ENCODE assay signal across 18 cellular contexts in genomic region chr1:10690484-10690883, GRCh38.
DNase-seq lines count a peak whose midpoint lies in the region; ATAC-seq and TF ChIP-seq lines count a peak whose summit lies in the region.
"Had no signal": no experiment of that assay in that cellular context is flagged by ENCODE, and none has a peak within 500 bp of the region (broad histone marks: within the 10 kb centered on the region; RNA-seq: fewer than 3 reads in every experiment).

No MANE protein-coding gene starts in this region.

- H3F3A ChIP-seq in Loucy (ENCODE audit: low read depth) = no peaks in the 10 kb centered on the region

- H3K27ac ChIP-seq in BLaER1 treated with 17β-estradiol and CSF1 and Interleukin-3, amounts not matched to agents 10 nM and 100 nM = no peak overlapping the region; a peak in 1 of 22 replicates
- H3K27ac ChIP-seq in endodermal cell (ENCODE audit: low read depth, low read length) (no peak overlapping the region), rectal smooth muscle tissue (ENCODE audit: low read depth, low read length) (peak overlapping the region; percentile 87), thyroid gland (peak overlapping the region in 1 of 3 donors; percentile 20)

- peaks cover 0 to 16% (median 5%) of the 10 kb centered on the region in 11 experiments; a peak in 7 of 22 replicates for H4K20me1 ChIP-seq in BLaER1 treated with 17β-estradiol and CSF1 and Interleukin-3, amounts not matched to agents 10 nM and 100 nM
- H4K20me1 ChIP-seq in Loucy (ENCODE audit: insufficient read depth, low read length, poor library complexity, severe bottlenecking) = peaks cover 9% of the 10 kb centered on the region

- TF ChIP-seq CTCF in Loucy (conservative IDR thresholded peaks at IDR 0.05; ENCODE audit: low read length) (peak; percentile 44), endodermal cell (conservative IDR thresholded peaks at IDR 0.05) (peak; percentile 40), thyroid gland (IDR thresholded peaks at IDR 0.05) (no peak), nephron progenitor cell (IDR thresholded peaks at IDR 0.05) (no peak)

- H3K9me3 Mint-ChIP-seq in endodermal cell (no peaks in the 10 kb centered on the region), nephron progenitor cell (no peaks in the 10 kb centered on the region)
- H3K9me3 Mint-ChIP-seq: activated B cell treated with CpG ODN at 0.5 μM for 24 hours; activated naive CD4-positive, alpha-beta T cell treated with anti-CD3 and anti-CD28 coated beads, Interleukin-2, amount 50 U/mL, for 24 hours; activated T-cell treated with anti-CD3 and anti-CD28 coated beads, Interleukin-2, amount 50 U/mL, for 4 hours; memory B cell had no signal

- H2AFZ ChIP-seq in Loucy (ENCODE audit: low read length) = no peak overlapping the region

- intact Hi-C loops in thyroid gland (cut with DNase I) = loop anchor here (5.0 kb wide), 1 partner anchor 107 kb away; the partner anchor contains the start of gene CASZ1

- H3K4me2 ChIP-seq in BLaER1 treated with 17β-estradiol and CSF1 and Interleukin-3, amounts not matched to agents 10 nM and 100 nM = peak overlapping the region; percentile 82 to 98 (median 93); a peak in 19 of 22 replicates
- H3K4me2 ChIP-seq in Loucy (ENCODE audit: low read depth, low read length, poor library complexity, severe bottlenecking) = no peak overlapping the region

- H3K36me3 ChIP-seq in BLaER1 treated with 17β-estradiol and CSF1 and Interleukin-3, amounts not matched to agents 10 nM and 100 nM = no peaks in the 10 kb centered on the region
- H3K36me3 ChIP-seq in Loucy (ENCODE audit: insufficient read depth, low read length) = no peaks in the 10 kb centered on the region
- no peaks in the 10 kb centered on the region for H3K36me3 ChIP-seq in endodermal cell (ENCODE audit: control insufficient read depth, insufficient read depth, low read length)
- H3K36me3 ChIP-seq in rectal smooth muscle tissue (ENCODE audit: control insufficient read depth, insufficient read depth, low read length) = no peaks in the 10 kb centered on the region
- no peaks in the 10 kb centered on the region for H3K36me3 ChIP-seq in thyroid gland
- H3K36me3 ChIP-seq: MG63 had no signal

- H3K27ac Mint-ChIP-seq in endodermal cell (no peak overlapping the region), nephron progenitor cell (no peak overlapping the region)
- H3K27ac Mint-ChIP-seq: activated B cell treated with CpG ODN at 0.5 μM for 24 hours; activated naive CD4-positive, alpha-beta T cell treated with anti-CD3 and anti-CD28 coated beads, Interleukin-2, amount 50 U/mL, for 24 hours; memory B cell; naive thymus-derived CD4-positive, alpha-beta T cell had no signal

- H3K4me1 Mint-ChIP-seq in endodermal cell = peaks cover 14% of the 10 kb centered on the region
- peaks cover 58% of the 10 kb centered on the region for H3K4me1 Mint-ChIP-seq in nephron progenitor cell

- H3K27me3 Mint-ChIP-seq in endodermal cell (ENCODE audit: insufficient read depth) = peaks cover 4% of the 10 kb centered on the region
- peaks cover 59% of the 10 kb centered on the region for H3K27me3 Mint-ChIP-seq in nephron progenitor cell (ENCODE audit: low read depth, poor library complexity)
- H3K27me3 Mint-ChIP-seq: activated B cell treated with CpG ODN at 0.5 μM for 24 hours; activated naive CD4-positive, alpha-beta T cell treated with anti-CD3 and anti-CD28 coated beads, Interleukin-2, amount 50 U/mL, for 24 hours; memory B cell had no signal

- H3K9me2 ChIP-seq in Loucy (replicated peaks; ENCODE audit: low read depth, low read length) = no peaks in the 10 kb centered on the region

- H3K36me3 Mint-ChIP-seq in endodermal cell (ENCODE audit: low read depth) = no peaks in the 10 kb centered on the region
- H3K36me3 Mint-ChIP-seq in nephron progenitor cell (ENCODE audit: low read depth) = no peaks in the 10 kb centered on the region
- H3K36me3 Mint-ChIP-seq: activated naive CD4-positive, alpha-beta T cell treated with anti-CD3 and anti-CD28 coated beads, Interleukin-2, amount 50 U/mL, for 24 hours; memory B cell; naive thymus-derived CD4-positive, alpha-beta T cell had no signal

- H3K27me3 ChIP-seq in BLaER1 treated with 17β-estradiol and CSF1 and Interleukin-3, amounts not matched to agents 10 nM and 100 nM = peaks cover 6 to 20% (median 13%) of the 10 kb centered on the region in 11 experiments
- H3K27me3 ChIP-seq in Loucy (ENCODE audit: insufficient read depth, low read length, poor library complexity, severe bottlenecking) = no peaks in the 10 kb centered on the region
- peaks cover 9% of the 10 kb centered on the region for H3K27me3 ChIP-seq in endodermal cell (ENCODE audit: control insufficient read depth, insufficient read depth, low read length, poor library complexity, severe bottlenecking)
- no peaks in the 10 kb centered on the region for H3K27me3 ChIP-seq in rectal smooth muscle tissue (ENCODE audit: control insufficient read depth, insufficient read depth, low read length)
- H3K27me3 ChIP-seq in thyroid gland = no peaks in the 10 kb centered on the region
- H3K27me3 ChIP-seq: MG63 had no signal

- H3K4me3 ChIP-seq in BLaER1 treated with 17β-estradiol and CSF1 and Interleukin-3, amounts not matched to agents 10 nM and 100 nM = no peak overlapping the region
- H3K4me3 ChIP-seq in Loucy (ENCODE audit: low read length, poor library complexity, severe bottlenecking) (no peak overlapping the region), endodermal cell (ENCODE audit: low read length) (no peak overlapping the region), rectal smooth muscle tissue (ENCODE audit: low read length) (no peak overlapping the region), thyroid gland (replicated peaks in 1 of 3) (no peak overlapping the region)
- H3K4me3 ChIP-seq: MG63 had no signal

- CTCF ChIA-PET in HEK293T (lab: Yijun Ruan, JAX) = interaction anchor here (1.0 kb wide), 1 partner anchor 103 kb away, joined by 3 read pairs; no protein-coding TSS in a partner anchor

- WGBS in endodermal cell (ENCODE audit: insufficient coverage in 1 of 2, insufficient read length in 1 of 2), 2 experiments = 92 to 95% methylated on average over 10 to 17 of the region's 17 CpGs
- WGBS in thyroid gland, 2 donors = 90% methylated on average over 15 to 17 of the region's 17 CpGs

- peaks cover 78% of the 10 kb centered on the region for H3K79me2 ChIP-seq in Loucy (ENCODE audit: insufficient read depth, low read length)

- H3K9me3 ChIP-seq in BLaER1 treated with 17β-estradiol and CSF1 and Interleukin-3, amounts not matched to agents 10 nM and 100 nM (replicated peaks in 1 of 11) = no peaks in the 10 kb centered on the region
- H3K9me3 ChIP-seq in Loucy (ENCODE audit: insufficient read depth, low read depth, low read length) (no peaks in the 10 kb centered on the region), endodermal cell (ENCODE audit: control insufficient read depth, low read length) (no peaks in the 10 kb centered on the region), thyroid gland (no peaks in the 10 kb centered on the region)
- H3K9me3 ChIP-seq: MG63 had no signal

- ATAC-seq in HG03025 (IDR thresholded peaks at IDR 0.05; ENCODE audit: low FRiP score, unreplicated experiment) = no peak
- ATAC-seq: activated T-cell treated with anti-CD3 and anti-CD28 coated beads, Interleukin-2, amount 50 U/mL, for 4 hours; naive thymus-derived CD4-positive, alpha-beta T cell had no signal

- H3K4me3 Mint-ChIP-seq in endodermal cell (no peak overlapping the region), nephron progenitor cell (no peak overlapping the region)
- H3K4me3 Mint-ChIP-seq: activated B cell treated with CpG ODN at 0.5 μM for 24 hours; activated naive CD4-positive, alpha-beta T cell treated with anti-CD3 and anti-CD28 coated beads, Interleukin-2, amount 50 U/mL, for 24 hours; activated T-cell treated with anti-CD3 and anti-CD28 coated beads, Interleukin-2, amount 50 U/mL, for 4 hours; memory B cell; naive thymus-derived CD4-positive, alpha-beta T cell had no signal

- POLR2A ChIA-PET in HEK293T (lab: Yijun Ruan, JAX) = no interaction called here

- no peak overlapping the region for H3K9ac ChIP-seq in BLaER1 treated with 17β-estradiol and CSF1 and Interleukin-3, amounts not matched to agents 10 nM and 100 nM
- H3K9ac ChIP-seq in Loucy (ENCODE audit: low read depth, low read length, poor library complexity, severe bottlenecking) (no peak overlapping the region), endodermal cell (ENCODE audit: extremely low read depth, low read length, poor library complexity, severe bottlenecking) (no peak overlapping the region), rectal smooth muscle tissue (ENCODE audit: low read length) (no peak overlapping the region)

- no peak for DNase-seq in endodermal cell
- DNase-seq in thyroid gland = no peak
- DNase-seq in nephron progenitor cell = no peak
- DNase-seq in HEK293T (ENCODE audit: extremely low spot score) = no peak
- DNase-seq: activated B cell treated with CpG ODN at 0.5 μM for 24 hours; activated T-cell treated with anti-CD3 and anti-CD28 coated beads, Interleukin-2, amount 50 U/mL, for 4 hours; EL; MG63; naive thymus-derived CD4-positive, alpha-beta T cell; NCI-H1694 treated with DMSO at 0.1 percent for 48 hours; NCI-H226; stimulated activated CD4-positive, alpha-beta T cell treated with anti-CD3 and anti-CD28 coated beads, Interleukin-4, amount 100 ng/mL, for 4 hours had no signal

- TF ChIP-seq POLR2A in thyroid gland (IDR thresholded peaks at IDR 0.05) = no peak

- H3K4me1 ChIP-seq in BLaER1 treated with 17β-estradiol and CSF1 and Interleukin-3, amounts not matched to agents 10 nM and 100 nM = peaks cover 63 to 83% (median 77%) of the 10 kb centered on the region in 10 experiments
- H3K4me1 ChIP-seq in Loucy (ENCODE audit: insufficient read depth, low read length, poor library complexity, severe bottlenecking) (peaks cover 62% of the 10 kb centered on the region), endodermal cell (ENCODE audit: control insufficient read depth, insufficient read depth, low read length) (no peaks in the 10 kb centered on the region), rectal smooth muscle tissue (ENCODE audit: control insufficient read depth, insufficient read depth, low read length) (peaks cover 51% of the 10 kb centered on the region), thyroid gland (peaks cover 57 to 62% of the 10 kb centered on the region in 2 donors)

TF ChIP-seq in HEK293T, 16 proteins besides CTCF, POLR2A, EP300 and RAD21 (continues in another document):
- TF ChIP-seq FOXK2 (IDR thresholded peaks at IDR 0.05) (no peak), CTBP1 (IDR thresholded peaks at IDR 0.05; ENCODE audit: borderline replicate concordance) (no peak), ELF4 (IDR thresholded peaks at IDR 0.05) (no peak), LEF1 (IDR thresholded peaks at IDR 0.05; ENCODE audit: borderline replicate concordance) (no peak), SUZ12 (IDR thresholded peaks at IDR 0.05) (no peak), L3MBTL2 (conservative IDR thresholded peaks at IDR 0.05) (no peak), ARNT (IDR thresholded peaks at IDR 0.05) (no peak), ZNF384 (IDR thresholded peaks at IDR 0.05) (no peak), FOXM1 (IDR thresholded peaks at IDR 0.05; ENCODE audit: borderline replicate concordance) (no peak)

Comparison
In these comparisons a context has a peak if more than half of its experiments do, and no peak if none do; other contexts are left out.
1. CTCF ChIP-seq: peak in Loucy (single experiment) and endodermal cell (single experiment); none in thyroid gland (0 of 6) and nephron progenitor cell (single experiment).